Comparison of ENCODE assay signal across 27 cellular contexts in genomic region chr4:6112606-6113290, GRCh38.
DNase-seq lines count a peak whose midpoint lies in the region; ATAC-seq, FAIRE-seq and TF ChIP-seq lines count a peak whose summit lies in the region.
"Had no signal": no experiment of that assay in that cellular context is flagged by ENCODE, and none has a peak within 500 bp of the region (broad histone marks: within the 10 kb centered on the region; RNA-seq: fewer than 3 reads in every experiment).

No MANE protein-coding gene starts in this region.

- no peak overlapping the region for H4K5ac ChIP-seq in H1 (ENCODE audit: insufficient read length, low read depth, low read length)

- H3K4me3 ChIP-seq in H1 (ENCODE audit: extremely low read depth in 1 of 4, insufficient read depth in 2 of 4, low read depth in 3 of 4, low read length in 4 of 4): no peak overlapping the region
- no peak overlapping the region for H3K4me3 ChIP-seq in neuronal stem cell (ENCODE audit: low read length in 2 of 2)
- H3K4me3 ChIP-seq: K562, MG63, SJSA1 had no signal

- no peaks in the 10 kb centered on the region for H3K27me3 Mint-ChIP-seq in activated CD4-positive, alpha-beta memory T cell treated with anti-CD3 and anti-CD28 coated beads, Interleukin-2, amount 10 ng/mL, durations not matched to agents 7 days and 5 days

- no peak overlapping the region for H3K23ac ChIP-seq in H1 (ENCODE audit: insufficient read length)
- H3K23ac ChIP-seq in neuronal stem cell (ENCODE audit: low read depth, low read length, poor library complexity): peak overlapping the region; percentile 18

- ATAC-seq in Right ventricle myocardium superior (ENCODE audit: poor library complexity) (no peak), HG03442 (IDR thresholded peaks at IDR 0.05; ENCODE audit: unreplicated experiment) (no peak)
- ATAC-seq: HepG2, K562 had no signal

- H3K27ac ChIP-seq in H1 (ENCODE audit: low read depth, low read length) (no peak overlapping the region), neuronal stem cell (replicated peaks; ENCODE audit: low read length) (no peak overlapping the region)
- H3K27ac ChIP-seq: C4-2B, HL-60, SJSA1 had no signal

- H2BK15ac ChIP-seq in H1 (ENCODE audit: low read length) (no peak overlapping the region), neuronal stem cell (ENCODE audit: low read length) (no peak overlapping the region)

- no peaks in the 10 kb centered on the region for H3K36me3 ChIP-seq in H1 (ENCODE audit: control insufficient read depth in 2 of 4, insufficient read depth in 4 of 4, low read length in 3 of 4)
- no peaks in the 10 kb centered on the region for H3K36me3 ChIP-seq in neuronal stem cell (replicated peaks in 1 of 2; ENCODE audit: control insufficient read depth in 2 of 2, insufficient read depth in 2 of 2, low read length in 2 of 2)
- H3K36me3 ChIP-seq: MG63, SJSA1 had no signal

- no peaks in the 10 kb centered on the region for H3K79me2 ChIP-seq in H1 (ENCODE audit: control insufficient read depth in 1 of 2, insufficient read depth in 2 of 2, low read length in 2 of 2)

- no peak for TF ChIP-seq CTCF in H1 (IDR thresholded peaks at IDR 0.05; ENCODE audit: control extremely low read depth in 1 of 3, insufficient read depth in 1 of 3, low read depth in 1 of 3, low read length in 3 of 3)

- H3K18ac ChIP-seq in H1 (ENCODE audit: extremely low read depth, low read length): no peak overlapping the region
- H3K18ac ChIP-seq in neuronal stem cell (ENCODE audit: low read length): peak overlapping the region; percentile 38

- intact Hi-C loops in cardiac septum (cut with DNase I) (no loop called here), Right ventricle myocardium superior (cut with DNase I) (no loop called here)

- H3K4me2 ChIP-seq in H1 (ENCODE audit: insufficient read depth in 1 of 2, low read depth in 2 of 2, low read length in 2 of 2): no peak overlapping the region
- H3K4me2 ChIP-seq in neuronal stem cell (ENCODE audit: insufficient read depth, low read length, poor library complexity, severe bottlenecking): no peak overlapping the region

- peaks cover 31% of the 10 kb centered on the region for H3K4me1 Mint-ChIP-seq in activated CD4-positive, alpha-beta memory T cell treated with anti-CD3 and anti-CD28 coated beads, Interleukin-2, amount 10 ng/mL, durations not matched to agents 7 days and 5 days

- no peak overlapping the region for H2BK12ac ChIP-seq in H1 (ENCODE audit: low read depth, low read length)
- no peak overlapping the region for H2BK12ac ChIP-seq in neuronal stem cell (ENCODE audit: low read length)

- no peak overlapping the region for H3K4me3 Mint-ChIP-seq in activated CD4-positive, alpha-beta memory T cell treated with anti-CD3 and anti-CD28 coated beads, Interleukin-2, amount 10 ng/mL, durations not matched to agents 7 days and 5 days
- H3K4me3 Mint-ChIP-seq: HFFc6 had no signal

- POLR2A ChIA-PET in H1 (lab: Charles Lee; ENCODE audit: partially characterized antibody): no interaction called here
- POLR2A ChIA-PET in activated CD4-positive, alpha-beta memory T cell treated with anti-CD3 and anti-CD28 coated beads, Interleukin-2, amount 10 ng/mL, durations not matched to agents 7 days and 5 days (lab: Charles Lee): interaction anchor here (1.7 kb wide), 1 partner anchor 67 kb away, joined by 6 read pairs; no protein-coding TSS in a partner anchor

- peaks cover 10 to 22% (median 14%) of the 10 kb centered on the region in 4 experiments for H3K4me1 ChIP-seq in H1 (replicated peaks in 1 of 4; ENCODE audit: control insufficient read depth in 3 of 4, insufficient read depth in 4 of 4, low read length in 3 of 4)
- H3K4me1 ChIP-seq in neuronal stem cell (ENCODE audit: control insufficient read depth in 2 of 2, insufficient read depth in 1 of 2, low read depth in 1 of 2, low read length in 2 of 2): peaks cover 0 to 12% of the 10 kb centered on the region in 2 donors
- H3K4me1 ChIP-seq: SJSA1 had no signal

- peak overlapping the region; percentile 35; the same call in 1 of the 2 replicates for H4K8ac ChIP-seq in H1 (ENCODE audit: extremely low read depth, insufficient read depth, low read length)
- H4K8ac ChIP-seq in neuronal stem cell (ENCODE audit: low read depth, low read length): no peak overlapping the region

- no peak overlapping the region for H2BK5ac ChIP-seq in H1 (ENCODE audit: low read depth, low read length)
- no peak overlapping the region for H2BK5ac ChIP-seq in neuronal stem cell (ENCODE audit: low read length)

- no peaks in the 10 kb centered on the region for H3K9me3 Mint-ChIP-seq in activated CD4-positive, alpha-beta memory T cell treated with anti-CD3 and anti-CD28 coated beads, Interleukin-2, amount 10 ng/mL, durations not matched to agents 7 days and 5 days

- 90% methylated on average over 26 of the region's 26 CpGs; no CpG with 5 or more reads in 1 of the 2 experiments for WGBS in H1 (ENCODE audit: extremely low coverage in 1 of 2, insufficient coverage in 1 of 2, insufficient read length in 1 of 2, insufficient replicate concordance in 2 of 2, low coverage in 1 of 2, low lambda C conversion rate in 2 of 2, missing lambda C conversion rate in 1 of 2), 2 experiments
- WGBS in neuronal stem cell (ENCODE audit: extremely low coverage in 2 of 2, insufficient read length in 2 of 2, insufficient replicate concordance in 1 of 2), 2 donors: no CpG with 5 or more reads among the region's 26 CpGs

- H3K9ac ChIP-seq in H1 (replicated peaks in 1 of 4; ENCODE audit: extremely low read depth in 1 of 4, low read depth in 3 of 4, low read length in 3 of 4) (no peak overlapping the region), neuronal stem cell (ENCODE audit: low read depth, low read length, poor library complexity) (no peak overlapping the region)

- no peak overlapping the region for H3K56ac ChIP-seq in H1 (replicated peaks; ENCODE audit: insufficient read length, low read depth, low read length)

- H3K27me3 ChIP-seq in H1 (replicated peaks in 1 of 4; ENCODE audit: control insufficient read depth in 3 of 4, extremely low read depth in 1 of 4, insufficient read depth in 3 of 4, low read length in 3 of 4): no peaks in the 10 kb centered on the region; a peak in 2 of 7 replicates
- peaks cover 0 to 17% (median 0%) of the 10 kb centered on the region in 3 experiments for H3K27me3 ChIP-seq in neuronal stem cell (ENCODE audit: control insufficient read depth in 3 of 3, insufficient read depth in 3 of 3, low read depth in 1 of 3, low read length in 3 of 3)
- H3K27me3 ChIP-seq: MG63, SJSA1 had no signal

- FAIRE-seq in H1 (lab: Jason Lieb, UNC): no peak
- FAIRE-seq: A204.1, D721Med, GM19239, H54, HepG2, K562, RCC 7860 had no signal

- no peak for TF ChIP-seq POLR2A in H1 (IDR thresholded peaks at IDR 0.05; ENCODE audit: control extremely low read depth in 1 of 2, low read depth in 2 of 2, low read length in 2 of 2)

- H3K79me1 ChIP-seq in H1 (ENCODE audit: low read depth, low read length) (no peaks in the 10 kb centered on the region; the same call in 1 of the 2 replicates), neuronal stem cell (ENCODE audit: low read depth, low read length) (no peaks in the 10 kb centered on the region)

- CTCF ChIA-PET in H1 (lab: Charles Lee; ENCODE audit: partially characterized antibody): interaction anchor here (0.7 to 4.6 kb wide), 14 partner anchors 10 to 215 kb away, joined by 3 to 23 read pairs (median 6); no protein-coding TSS in a partner anchor
- CTCF ChIA-PET in activated CD4-positive, alpha-beta memory T cell treated with anti-CD3 and anti-CD28 coated beads, Interleukin-2, amount 10 ng/mL, durations not matched to agents 7 days and 5 days (lab: Charles Lee): interaction anchor here (0.6 to 1.2 kb wide), 3 partner anchors 36 to 221 kb away, joined by 3 read pairs; no protein-coding TSS in a partner anchor

- DNase-seq in cardiac septum (ENCODE audit: low spot score) (peak; percentile 70), Right ventricle myocardium superior (no peak), H1 (ENCODE audit: low read depth in 1 of 2, low spot score in 2 of 2) (no peak), neuronal stem cell (ENCODE audit: low spot score) (no peak), NCI-H2196 (lab: John Stamatoyannopoulos, UW; ENCODE audit: unreplicated experiment) (no peak)
- DNase-seq in activated CD4-positive, alpha-beta memory T cell treated with anti-CD3 and anti-CD28 coated beads, Interleukin-2, amount 10 ng/mL, durations not matched to agents 7 days and 5 days: no peak
- DNase-seq: DMS53, GF-D8, HFFc6, MG63, NCI-H1048, NCI-H146, NCI-H2029, NCI-H226, NCI-H510A treated with DMSO at 0.1 percent for 48 hours, NCI-H748 treated with DMSO at 0.1 percent for 48 hours had no signal

- H3K23me2 ChIP-seq in H1 (ENCODE audit: low read depth, low read length): no peaks in the 10 kb centered on the region

- no peak for TF ChIP-seq RAD21 in H1 (IDR thresholded peaks at IDR 0.05 in 1 of 2, conservative IDR thresholded peaks at IDR 0.05 in 1 of 2; ENCODE audit: low read depth in 2 of 2, low read length in 2 of 2)

- H3K4ac ChIP-seq in H1 (replicated peaks; ENCODE audit: insufficient read length, low read depth, low read length) (no peak overlapping the region), neuronal stem cell (ENCODE audit: low read length) (no peak overlapping the region)

- no peak for TF ChIP-seq EP300 in H1 (IDR thresholded peaks at IDR 0.05; ENCODE audit: borderline replicate concordance in 1 of 2, low read depth in 2 of 2, low read length in 2 of 2)

- no peak overlapping the region for H2AK5ac ChIP-seq in H1 (ENCODE audit: low read depth, low read length)
- H2AK5ac ChIP-seq in neuronal stem cell (ENCODE audit: low read depth, low read length): no peak overlapping the region

- no peaks in the 10 kb centered on the region for H4K20me1 ChIP-seq in H1 (replicated peaks in 1 of 2; ENCODE audit: control insufficient read depth in 1 of 2, insufficient read depth in 2 of 2, low read length in 2 of 2)

- H2BK120ac ChIP-seq in H1 (replicated peaks; ENCODE audit: low read depth, low read length): no peak overlapping the region
- H2BK120ac ChIP-seq in neuronal stem cell (ENCODE audit: low read depth, low read length): no peak overlapping the region

- H2BK20ac ChIP-seq in H1 (ENCODE audit: low read length): no peak overlapping the region

- H3K9me3 ChIP-seq in H1 (ENCODE audit: insufficient read depth in 2 of 2, low read depth in 1 of 2, low read length in 1 of 2) (no peaks in the 10 kb centered on the region), neuronal stem cell (replicated peaks in 1 of 2; ENCODE audit: control insufficient read depth in 2 of 2, insufficient read depth in 1 of 2, low read depth in 1 of 2, low read length in 2 of 2) (no peaks in the 10 kb centered on the region)
- H3K9me3 ChIP-seq: MG63, SJSA1 had no signal

- no peak overlapping the region for H3K27ac Mint-ChIP-seq in activated CD4-positive, alpha-beta memory T cell treated with anti-CD3 and anti-CD28 coated beads, Interleukin-2, amount 10 ng/mL, durations not matched to agents 7 days and 5 days
- H3K27ac Mint-ChIP-seq: HFFc6 had no signal

- peaks cover 41% of the 10 kb centered on the region for H3K36me3 Mint-ChIP-seq in activated CD4-positive, alpha-beta memory T cell treated with anti-CD3 and anti-CD28 coated beads, Interleukin-2, amount 10 ng/mL, durations not matched to agents 7 days and 5 days (ENCODE audit: low read depth)

- no peak overlapping the region for H3K14ac ChIP-seq in H1 (ENCODE audit: insufficient read length)
- no peak overlapping the region for H3K14ac ChIP-seq in neuronal stem cell (ENCODE audit: low read length)

- no peak overlapping the region for H2AFZ ChIP-seq in H1 (ENCODE audit: low read length)
- no peak overlapping the region for H2AFZ ChIP-seq in neuronal stem cell (ENCODE audit: low read length)

- H4K91ac ChIP-seq in H1 (replicated peaks; ENCODE audit: insufficient read length, low read length): no peak overlapping the region
- no peak overlapping the region for H4K91ac ChIP-seq in neuronal stem cell (ENCODE audit: low read depth, low read length, poor library complexity)
